20 cellular contexts compared by ENCODE assay signal in genomic region chr5:45179686-45180085, GRCh38.
"Had no signal": no experiment of that assay in that cellular context is flagged by ENCODE, and none has a peak within 500 bp of the region (broad histone marks: within the 10 kb centered on the region; RNA-seq: fewer than 3 reads in every experiment).

No MANE protein-coding gene starts in this region.

- H3K4me1 Mint-ChIP-seq: IgD-negative memory B cell had no signal

- H3K27ac Mint-ChIP-seq: IgD-negative memory B cell had no signal

- H3K27ac ChIP-seq: SJSA1, SK-N-MC had no signal

- DNase-seq: KBM-7, MV-4-11, NCI-H1048, NCI-H1105, NCI-H1417 treated with DMSO at 0.1 percent for 48 hours, NCI-H1694, NCI-H187 treated with DMSO at 0.1 percent for 48 hours, NCI-H2029 treated with DMSO at 0.1 percent for 48 hours, NCI-H2171 treated with DMSO at 0.1 percent for 48 hours, NCI-H345, NCI-H446 treated with DMSO at 0.1 percent for 48 hours, NCI-H510A treated with DMSO at 0.1 percent for 48 hours, NCI-H526, NCI-H774, Right ventricle myocardium superior, RPMI8226, SIG-M5 had no signal

- H3K36me3 Mint-ChIP-seq: IgD-negative memory B cell had no signal

- H3K27me3 Mint-ChIP-seq: IgD-negative memory B cell had no signal

- H3K27me3 ChIP-seq: SJSA1 had no signal

- H3K36me3 ChIP-seq: SJSA1 had no signal

- H3K4me1 ChIP-seq: SJSA1 had no signal

- H3K4me3 Mint-ChIP-seq: IgD-negative memory B cell had no signal

- H3K4me3 ChIP-seq: SJSA1, SK-N-MC had no signal
